16 cellular contexts compared by ENCODE assay signal in genomic region chr9:68672625-68673024, GRCh38. TPM values are rescaled to one million over a fixed set of nuclear protein-coding genes. Genes with fewer than 3 reads are reported as not detected.
DNase-seq lines count a peak whose midpoint lies in the region; ATAC-seq and TF ChIP-seq lines count a peak whose summit lies in the region.
"Had no signal": no experiment of that assay in that cellular context is flagged by ENCODE, and none has a peak within 500 bp of the region (broad histone marks: within the 10 kb centered on the region; RNA-seq: fewer than 3 reads in every experiment).

No MANE protein-coding gene starts in this region.

- no peak overlapping the region for H3K4me3 Mint-ChIP-seq in activated T-helper 2 cell treated with anti-CD3 and anti-CD28 coated beads, Interferon-gamma antibody, Interleukin-2, Interleukin-4, amounts not matched to agents 10 μg/mL and 5 μg/mL and 100 μg/mL, durations not matched to agents 14 hours and 24 hours and 36 hours (ENCODE audit: low read depth)
- H3K4me3 Mint-ChIP-seq: CD8-positive, alpha-beta T cell had no signal

- H3K27me3 Mint-ChIP-seq in activated T-helper 2 cell treated with anti-CD3 and anti-CD28 coated beads, Interferon-gamma antibody, Interleukin-2, Interleukin-4, amounts not matched to agents 10 μg/mL and 5 μg/mL and 100 μg/mL, durations not matched to agents 14 hours and 24 hours and 36 hours (ENCODE audit: low read depth), result peaks cover 6% of the 10 kb centered on the region

- peak overlapping the region; percentile 8 for H3K27ac Mint-ChIP-seq in activated T-helper 2 cell treated with anti-CD3 and anti-CD28 coated beads, Interferon-gamma antibody, Interleukin-2, Interleukin-4, amounts not matched to agents 10 μg/mL and 5 μg/mL and 100 μg/mL, durations not matched to agents 14 hours and 24 hours and 36 hours
- H3K27ac Mint-ChIP-seq: CD8-positive, alpha-beta T cell had no signal

- peaks cover 22% of the 10 kb centered on the region for H3K4me1 Mint-ChIP-seq in activated T-helper 2 cell treated with anti-CD3 and anti-CD28 coated beads, Interferon-gamma antibody, Interleukin-2, Interleukin-4, amounts not matched to agents 10 μg/mL and 5 μg/mL and 100 μg/mL, durations not matched to agents 14 hours and 24 hours and 36 hours (ENCODE audit: low read depth)

- no peak for DNase-seq in left ventricle myocardium superior
- no peak for DNase-seq in left ventricle myocardium inferior
- DNase-seq in activated T-helper 2 cell treated with anti-CD3 and anti-CD28 coated beads, Interferon-gamma antibody, Interleukin-2, Interleukin-4, amounts not matched to agents 10 μg/mL and 5 μg/mL and 100 μg/mL, durations not matched to agents 14 hours and 24 hours and 36 hours (ENCODE audit: low spot score), result no peak
- no peak for DNase-seq in left colon
- DNase-seq in NCI-H526 (lab: John Stamatoyannopoulos, UW), result no peak
- no peak for DNase-seq in dermis blood vessel endothelial cell
- DNase-seq: C1 segment of cervical spinal cord; Caco-2; CD8-positive, alpha-beta T cell; DMS153; DND-41; GM23248; H7 had no signal

- no peaks in the 10 kb centered on the region for H3K27me3 ChIP-seq in left ventricle myocardium inferior (ENCODE audit: low read depth)

- no peak for TF ChIP-seq CTCF in left ventricle myocardium inferior (IDR thresholded peaks at IDR 0.05; ENCODE audit: borderline replicate concordance)

- H3K4me3 ChIP-seq in left ventricle myocardium inferior, result no peak overlapping the region
- H3K4me3 ChIP-seq: GM23248 had no signal

- H3K36me3 ChIP-seq in left ventricle myocardium inferior, result no peaks in the 10 kb centered on the region

- ATAC-seq in left ventricle myocardium superior (peak; percentile 57), left colon (peak; percentile 29)
- ATAC-seq: CD8-positive, alpha-beta T cell; HCT116 had no signal

- H3K4me1 ChIP-seq in left ventricle myocardium inferior, result peaks cover 21% of the 10 kb centered on the region
- H3K4me1 ChIP-seq: Caco-2 had no signal

- no peaks in the 10 kb centered on the region for H3K9me3 Mint-ChIP-seq in activated T-helper 2 cell treated with anti-CD3 and anti-CD28 coated beads, Interferon-gamma antibody, Interleukin-2, Interleukin-4, amounts not matched to agents 10 μg/mL and 5 μg/mL and 100 μg/mL, durations not matched to agents 14 hours and 24 hours and 36 hours
- H3K9me3 Mint-ChIP-seq: CD8-positive, alpha-beta T cell had no signal

- H3K36me3 Mint-ChIP-seq in activated T-helper 2 cell treated with anti-CD3 and anti-CD28 coated beads, Interferon-gamma antibody, Interleukin-2, Interleukin-4, amounts not matched to agents 10 μg/mL and 5 μg/mL and 100 μg/mL, durations not matched to agents 14 hours and 24 hours and 36 hours (ENCODE audit: low read depth), result no peaks in the 10 kb centered on the region
- H3K36me3 Mint-ChIP-seq: CD8-positive, alpha-beta T cell had no signal

- no peak overlapping the region for H3K27ac ChIP-seq in left ventricle myocardium inferior (replicated peaks)
- H3K27ac ChIP-seq: GM23248 had no signal

- H3K9me3 ChIP-seq in left ventricle myocardium inferior (replicated peaks), result no peaks in the 10 kb centered on the region
- H3K9me3 ChIP-seq: Caco-2 had no signal

- intact Hi-C loops in left ventricle myocardium superior (cut with micrococcal nuclease) (no loop called here), left ventricle myocardium inferior (cut with micrococcal nuclease) (no loop called here), left colon (cut with DNase I, micrococcal nuclease) (no loop called here)
- intact Hi-C loops in activated T-helper 2 cell treated with anti-CD3 and anti-CD28 coated beads, Interferon-gamma antibody, Interleukin-2, Interleukin-4, amounts not matched to agents 10 μg/mL and 5 μg/mL and 100 μg/mL, durations not matched to agents 14 hours and 24 hours and 36 hours (cut with micrococcal nuclease), result loop anchor here (1.0 kb wide), 1 partner anchor 19 kb away; no protein-coding TSS in a partner anchor

RNA-seq across cellular contexts. Expression of gene PIP5K1B, which starts 32.4 kb away (rescaled TPM):
- 85.3 TPM for total RNA-seq in left ventricle myocardium superior
- total RNA-seq in left ventricle myocardium inferior, result 71.9 TPM
- 76.2 and 77.2 TPM in 2 replicates for total RNA-seq in activated T-helper 2 cell treated with anti-CD3 and anti-CD28 coated beads, Interferon-gamma antibody, Interleukin-2, Interleukin-4, amounts not matched to agents 10 μg/mL and 5 μg/mL and 100 μg/mL, durations not matched to agents 14 hours and 24 hours and 36 hours
- total RNA-seq in left colon, result 10 to 100 TPM; 83.1 to 91.6 TPM
- total RNA-seq in dermis blood vessel endothelial cell, result 0.05 TPM in 1 of 2 replicates, not detected in the other
- total RNA-seq: A172, A673, GM23248 had no signal

Comparison
In these comparisons a context has a peak if more than half of its experiments do, and no peak if none do; other contexts are left out.
1. RNA of gene PIP5K1B, which starts 32.4 kb away (total RNA-seq): 83.1 to 91.6 TPM in left colon, 85.3 TPM in left ventricle myocardium superior (single experiment), 76.2 to 77.2 TPM in activated T-helper 2 cell treated with anti-CD3 and anti-CD28 coated beads, Interferon-gamma antibody, Interleukin-2, Interleukin-4, amounts not matched to agents 10 μg/mL and 5 μg/mL and 100 μg/mL, durations not matched to agents 14 hours and 24 hours and 36 hours and 71.9 TPM in left ventricle myocardium inferior (single experiment); 0.05 TPM in dermis blood vessel endothelial cell; every median in the first group is over 10 times any median in the second.